ENCODE assay signal across 8 cellular contexts in genomic region chr4:140152015-140152703, GRCh38. TPM values are rescaled to one million over a fixed set of nuclear protein-coding genes. Genes with fewer than 3 reads are reported as not detected.
A peak's percentile ranks its signal among the peaks of the same experiment; 100 is the strongest.
DNase-seq lines count a peak whose midpoint lies in the region; ATAC-seq and TF ChIP-seq lines count a peak whose summit lies in the region.

No MANE protein-coding gene starts in this region.

- H3K9me3 ChIP-seq in endodermal cell (ENCODE audit: control insufficient read depth, low read length) (no peaks in the 10 kb centered on the region), mononuclear cell (ENCODE audit: low read depth, low read length) (no peaks in the 10 kb centered on the region)

- H3K4me3 ChIP-seq in endodermal cell (ENCODE audit: low read length) (peak overlapping the region; percentile 97), mononuclear cell (ENCODE audit: low read length) (peak overlapping the region; percentile 73)

- H3K27me3 ChIP-seq in endodermal cell (ENCODE audit: control insufficient read depth, insufficient read depth, low read length, poor library complexity, severe bottlenecking) (no peaks in the 10 kb centered on the region), mononuclear cell (ENCODE audit: insufficient read depth, low read length) (no peaks in the 10 kb centered on the region)

- H3K27me3 Mint-ChIP-seq in endodermal cell (ENCODE audit: insufficient read depth) = no peaks in the 10 kb centered on the region

- H3K4me1 Mint-ChIP-seq in endodermal cell = peaks cover 37% of the 10 kb centered on the region

- peak overlapping the region; percentile 98 for H3K27ac ChIP-seq in endodermal cell (ENCODE audit: low read depth, low read length)

- H3K36me3 Mint-ChIP-seq in endodermal cell (ENCODE audit: low read depth) = no peaks in the 10 kb centered on the region

- H3K9ac ChIP-seq in endodermal cell (ENCODE audit: extremely low read depth, low read length, poor library complexity, severe bottlenecking) = peak overlapping the region; percentile 95

- TF ChIP-seq CTCF in endodermal cell (conservative IDR thresholded peaks at IDR 0.05) = peak; percentile 56

- no peak for ATAC-seq in GM19035 (IDR thresholded peaks at IDR 0.05; ENCODE audit: unreplicated experiment)

- H3K27ac Mint-ChIP-seq in endodermal cell = peak overlapping the region; percentile 92

- H3K4me3 Mint-ChIP-seq in endodermal cell = peak overlapping the region; percentile 98

- no peaks in the 10 kb centered on the region for H3K36me3 ChIP-seq in endodermal cell (ENCODE audit: control insufficient read depth, insufficient read depth, low read length)

- WGBS in endodermal cell (ENCODE audit: insufficient coverage in 1 of 2, insufficient read length in 1 of 2), 2 experiments = 0% methylated on average over 1 to 49 of the region's 50 CpGs

- peak; percentile 67 to 98 (median 97) for DNase-seq in NCI-H1417 (lab: John Stamatoyannopoulos, UW)
- no peak for DNase-seq in NCI-H1417 treated with DMSO at 0.1 percent for 48 hours (lab: John Stamatoyannopoulos, UW)
- peak; percentile 93 for DNase-seq in NCI-H69 (lab: John Stamatoyannopoulos, UW)
- DNase-seq in activated CD8-positive, alpha-beta memory T cell treated with anti-CD3 and anti-CD28 coated beads for 48 hours (ENCODE audit: low read depth in 2 of 3, low spot score in 2 of 3) = peak; percentile 49 to 62 (median 52)
- peak; percentile 81 for DNase-seq in endodermal cell
- peak; percentile 50 to 68 for DNase-seq in stimulated activated CD8-positive, alpha-beta memory T cell treated with anti-CD3 and anti-CD28 coated beads, Interleukin-2, amount 100 ng/mL, for 48 hours (ENCODE audit: low read depth in 2 of 2)

- no peaks in the 10 kb centered on the region for H3K9me3 Mint-ChIP-seq in endodermal cell

- H3K4me1 ChIP-seq in endodermal cell (ENCODE audit: control insufficient read depth, insufficient read depth, low read length) = peaks cover 15% of the 10 kb centered on the region
- H3K4me1 ChIP-seq in mononuclear cell (ENCODE audit: insufficient read depth, low read length) = peaks cover 32% of the 10 kb centered on the region

RNA-seq across cellular contexts. Expression of gene MAML3, which starts 1.8 kb away (rescaled TPM):
- total RNA-seq in endodermal cell (10 to 100 TPM; 29.2 to 32.2 TPM), mononuclear cell (4.4 TPM)
- 16.8 TPM for polyA plus RNA-seq in endodermal cell (2013, experiment 1 of 2)
- polyA plus RNA-seq in endodermal cell (2013, experiment 2 of 2) = 15.4 TPM
